12 cellular contexts compared by ENCODE assay signal in the genomic region with DNA sequence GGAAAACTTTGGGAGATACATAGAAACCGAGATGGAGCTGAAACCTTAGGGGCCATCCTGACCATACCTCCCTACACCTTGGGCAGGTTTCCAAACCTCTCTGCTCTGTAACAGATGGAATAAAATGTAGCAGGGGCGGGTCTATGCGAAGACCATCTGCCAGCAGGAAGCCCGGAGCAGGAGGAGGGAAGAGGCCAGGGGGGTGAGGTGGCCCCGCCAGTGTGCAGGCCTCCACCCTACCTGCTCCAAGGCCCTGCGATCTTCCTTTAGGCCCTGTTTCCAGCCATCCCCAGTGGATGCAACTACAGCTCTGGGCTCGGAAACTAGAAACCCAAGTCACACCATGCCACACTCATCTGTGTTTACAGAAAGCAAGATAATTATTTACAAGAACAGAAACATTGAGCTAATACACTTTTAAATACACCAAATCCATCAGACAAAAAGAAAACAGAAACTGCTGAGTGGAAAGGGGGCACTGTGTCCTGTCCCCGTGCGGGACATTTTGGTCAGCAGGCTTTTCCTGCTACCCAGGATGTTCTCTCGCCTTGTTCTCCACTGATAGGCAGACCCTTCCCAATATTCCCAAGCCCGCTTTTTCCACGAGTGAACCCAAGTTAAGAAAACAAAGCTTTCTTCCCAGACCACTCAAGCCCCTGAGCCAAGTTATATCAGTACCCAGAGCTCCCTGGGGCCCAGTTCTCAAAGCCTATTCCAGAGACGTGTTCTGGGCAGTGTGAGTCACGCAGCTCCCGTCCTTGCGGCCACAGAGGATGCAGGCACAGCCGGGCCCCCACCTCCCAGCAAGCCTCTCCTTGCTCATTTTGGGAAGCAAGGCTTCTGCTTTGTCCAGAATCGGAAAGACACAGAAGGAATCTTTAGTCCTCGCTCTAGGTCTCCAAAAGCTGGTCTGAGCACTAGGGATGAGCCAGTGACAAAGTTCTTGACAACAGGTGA. TPM values are rescaled to one million over a fixed set of nuclear protein-coding genes. Genes with fewer than 3 reads are reported as not detected.
DNase-seq lines count a peak whose midpoint lies in the region; ATAC-seq and TF ChIP-seq lines count a peak whose summit lies in the region.
"Had no signal": no experiment of that assay in that cellular context is flagged by ENCODE, and none has a peak within 500 bp of the region (broad histone marks: within the 10 kb centered on the region; RNA-seq: fewer than 3 reads in every experiment).

No MANE protein-coding gene starts in this region.

- peak overlapping the region; percentile 56 for H3K27ac ChIP-seq in lower lobe of right lung
- H3K27ac ChIP-seq: left ventricle myocardium inferior had no signal

- ATAC-seq in left cardiac atrium (peak in 1 of 2 donors; percentile 43), Right ventricle myocardium inferior (no peak), lower lobe of right lung (peak in 1 of 2 donors; percentile 37), HG03159 (IDR thresholded peaks at IDR 0.05; ENCODE audit: unreplicated experiment) (no peak)

- no peaks in the 10 kb centered on the region for H3K36me3 ChIP-seq in lower lobe of right lung
- H3K36me3 ChIP-seq: left ventricle myocardium inferior had no signal

- no peaks in the 10 kb centered on the region for H3K9me3 ChIP-seq in lower lobe of right lung

- intact Hi-C loops in left cardiac atrium (cut with DNase I) = no loop called here
- intact Hi-C loops in Right ventricle myocardium inferior (cut with DNase I) = no loop called here
- intact Hi-C loops in lower lobe of right lung (cut with DNase I) = no loop called here

- no peak for TF ChIP-seq CTCF in lower lobe of right lung (IDR thresholded peaks at IDR 0.05)

- H3K4me3 ChIP-seq in lower lobe of right lung = no peak overlapping the region
- H3K4me3 ChIP-seq: left ventricle myocardium inferior had no signal

- peak; percentile 41 for DNase-seq in left cardiac atrium
- DNase-seq in Right ventricle myocardium inferior (ENCODE audit: missing footprints) = no peak
- peak; percentile 43 for DNase-seq in astrocyte of the hippocampus (ENCODE audit: low read depth, low spot score)
- DNase-seq in lower lobe of right lung = peak; percentile 31
- no peak for DNase-seq in NCI-H2081 treated with DMSO at 0.1 percent for 48 hours (lab: John Stamatoyannopoulos, UW)
- no peak for DNase-seq in SW480 (ENCODE audit: low spot score)
- no peak for DNase-seq in 8988T
- DNase-seq: foreskin melanocyte, left ventricle myocardium inferior, T-helper 9 cell had no signal

- H3K27me3 ChIP-seq in lower lobe of right lung (ENCODE audit: low read depth) = peaks cover 1% of the 10 kb centered on the region

- no peaks in the 10 kb centered on the region for H3K4me1 ChIP-seq in lower lobe of right lung
- H3K4me1 ChIP-seq: left ventricle myocardium inferior had no signal

RNA-seq across cellular contexts. Expression of a gene that starts 17.3 kb away (rescaled TPM):
- total RNA-seq in left cardiac atrium (under 1 TPM in 1 of 2 donors, not detected in 1; 0.44 TPM), Right ventricle myocardium inferior (not detected), lower lobe of right lung (not detected)
- total RNA-seq: left ventricle myocardium inferior, progenitor cell of endocrine pancreas had no signal

Comparison
In these comparisons a context has a peak if more than half of its experiments do, and no peak if none do; other contexts are left out.
1. DNase-seq: peak in left cardiac atrium (single experiment), astrocyte of the hippocampus (single experiment) and lower lobe of right lung (single experiment); none in Right ventricle myocardium inferior (single experiment), NCI-H2081 treated with DMSO at 0.1 percent for 48 hours (single experiment), SW480 (single experiment) and 8988T (single experiment).